ENCODE assay signal across 16 cellular contexts in genomic region chr1:116914667-116915066, GRCh38. TPM values are rescaled to one million over a fixed set of nuclear protein-coding genes. Genes with fewer than 3 reads are reported as not detected.
DNase-seq lines count a peak whose midpoint lies in the region; ATAC-seq and TF ChIP-seq lines count a peak whose summit lies in the region.
"Had no signal": no experiment of that assay in that cellular context is flagged by ENCODE, and none has a peak within 500 bp of the region (broad histone marks: within the 10 kb centered on the region; RNA-seq: fewer than 3 reads in every experiment).

No MANE protein-coding gene starts in this region.

- H3K9ac ChIP-seq in skeletal muscle satellite cell (ENCODE audit: low read depth, low read length) = no peak overlapping the region

- no peak overlapping the region for H3K27ac ChIP-seq in PC-9
- H3K27ac ChIP-seq in right atrium auricular region = peak overlapping the region; percentile 68 to 90
- H3K27ac ChIP-seq: HL-60, psoas muscle had no signal

- H3K27me3 ChIP-seq in PC-9 (ENCODE audit: insufficient read depth, low read depth) (no peaks in the 10 kb centered on the region), right atrium auricular region (no peaks in the 10 kb centered on the region), skeletal muscle satellite cell (ENCODE audit: control insufficient read depth, insufficient read depth, low read length) (peaks cover 13% of the 10 kb centered on the region)

- H3K36me3 ChIP-seq in PC-9 (ENCODE audit: low read depth) (no peaks in the 10 kb centered on the region), right atrium auricular region (no peaks in the 10 kb centered on the region), skeletal muscle satellite cell (ENCODE audit: insufficient read depth, low read length) (no peaks in the 10 kb centered on the region)

- no peaks in the 10 kb centered on the region for H3K9me2 ChIP-seq in PC-9 (ENCODE audit: insufficient read depth)

- no peak overlapping the region for H2AFZ ChIP-seq in PC-9

- H4K20me1 ChIP-seq in PC-9 (ENCODE audit: insufficient read depth) = no peaks in the 10 kb centered on the region

- peak overlapping the region; percentile 51 for H3K4me3 Mint-ChIP-seq in MCF 10A (ENCODE audit: unreplicated experiment)
- no peak overlapping the region for H3K4me3 Mint-ChIP-seq in stimulated activated naive B cell treated with anti-CD40 and anti-IgM and Interleukin-4, amounts not matched to agents 10 μg/mL and 1 μg/mL and 100 μg/mL, for 72 hours
- H3K4me3 Mint-ChIP-seq: activated T-helper 1 cell treated with anti-CD3 and anti-CD28 coated beads, Interleukin-12 subunit alpha, Interleukin-12 subunit beta, Interleukin-2, Interleukin-4 antibody, amounts not matched to agents 30 ng/mL and 10 ng/mL and 1 ng/mL, durations not matched to agents 14 hours and 24 hours and 36 hours; dendritic cell treated with granulocyte-macrophage colony-stimulating factor and Interleukin-4, amounts not matched to agents 40 ng/mL and 50 ng/mL, for 4 days had no signal

- no peaks in the 10 kb centered on the region for H3K36me3 Mint-ChIP-seq in MCF 10A (ENCODE audit: insufficient read depth, unreplicated experiment)
- H3K36me3 Mint-ChIP-seq in stimulated activated naive B cell treated with anti-CD40 and anti-IgM and Interleukin-4, amounts not matched to agents 10 μg/mL and 1 μg/mL and 100 μg/mL, for 72 hours = no peaks in the 10 kb centered on the region
- H3K36me3 Mint-ChIP-seq: CD4-positive, CD25-positive, alpha-beta regulatory T cell had no signal

- H3K4me2 ChIP-seq in PC-9 = peak overlapping the region; percentile 51
- H3K4me2 ChIP-seq in skeletal muscle satellite cell (ENCODE audit: low read length) = peak overlapping the region; percentile 61

- intact Hi-C loops in PC-9 (cut with micrococcal nuclease; ENCODE audit: unreplicated experiment) = loop anchor here (5.0 to 10.0 kb wide), 3 partner anchors 57 to 340 kb away; partner anchors contain the start of gene CD58
- intact Hi-C loops in MCF 10A (cut with micrococcal nuclease) = loop anchor here (5.0 to 10.0 kb wide), 2 partner anchors 140 to 342 kb away; partner anchors contain the start of gene CD58

- peaks cover 93% of the 10 kb centered on the region for H3K79me2 ChIP-seq in PC-9 (ENCODE audit: low read depth)

- DNase-seq in PC-9 (no peak), MCF 10A (ENCODE audit: unreplicated experiment) (no peak), right atrium auricular region (ENCODE audit: low spot score) (no peak), EL (no peak)
- no peak for DNase-seq in stimulated activated naive B cell treated with anti-CD40 and anti-IgM and Interleukin-4, amounts not matched to agents 10 μg/mL and 1 μg/mL and 100 μg/mL, for 72 hours
- DNase-seq: activated CD4-positive, alpha-beta T cell treated with anti-CD3 and anti-CD28 coated beads for 1 hour; CD4-positive, CD25-positive, alpha-beta regulatory T cell; NCI-H1436; NCI-H524 treated with DMSO at 0.1 percent for 48 hours; psoas muscle; SW 1271 had no signal

- TF ChIP-seq CTCF in PC-9 (conservative IDR thresholded peaks at IDR 0.05) = no peak
- no peak for TF ChIP-seq CTCF in MCF 10A (IDR thresholded peaks at IDR 0.05; ENCODE audit: unreplicated experiment)
- no peak for TF ChIP-seq CTCF in right atrium auricular region (IDR thresholded peaks at IDR 0.05)

- peaks cover 17% of the 10 kb centered on the region; the same call in 1 of the 2 replicates for H3F3A ChIP-seq in PC-9 (ENCODE audit: insufficient read depth, low read depth)

- H3K27me3 Mint-ChIP-seq in MCF 10A (ENCODE audit: insufficient read depth, unreplicated experiment) = no peaks in the 10 kb centered on the region
- H3K27me3 Mint-ChIP-seq in stimulated activated naive B cell treated with anti-CD40 and anti-IgM and Interleukin-4, amounts not matched to agents 10 μg/mL and 1 μg/mL and 100 μg/mL, for 72 hours = peaks cover 0 to 1% of the 10 kb centered on the region in 2 donors
- H3K27me3 Mint-ChIP-seq: CD4-positive, CD25-positive, alpha-beta regulatory T cell had no signal

- no peaks in the 10 kb centered on the region for H3K9me3 ChIP-seq in PC-9 (ENCODE audit: insufficient read depth, low read depth)
- H3K9me3 ChIP-seq in right atrium auricular region = no peaks in the 10 kb centered on the region
- no peaks in the 10 kb centered on the region for H3K9me3 ChIP-seq in skeletal muscle satellite cell (replicated peaks; ENCODE audit: low read length)
- H3K9me3 ChIP-seq: psoas muscle had no signal

- BruUV-seq in PC-9 (replicated peaks; lab: Mats Ljungman, UMichigan) (no TSS peak), MCF 10A (replicated peaks; lab: Mats Ljungman, UMichigan) (no TSS peak)

- POLR2A ChIA-PET in PC-9 (lab: Charles Lee; ENCODE audit: unreplicated experiment) = interaction anchor here (0.6 kb wide), 1 partner anchor 218 kb away, joined by 7 read pairs; no protein-coding TSS in a partner anchor
- POLR2A ChIA-PET in MCF 10A (lab: Yijun Ruan, JAX) = interaction anchor here (0.6 to 2.3 kb wide), 9 partner anchors 13 to 192 kb away, joined by 3 to 15 read pairs (median 4); partner anchors contain the start of gene TTF2

- H3K4me3 ChIP-seq in PC-9 (no peak overlapping the region; the same call in 1 of the 2 replicates), right atrium auricular region (peak overlapping the region; percentile 5 to 17), skeletal muscle satellite cell (ENCODE audit: low read length) (no peak overlapping the region)
- H3K4me3 ChIP-seq: psoas muscle had no signal

- H3K9me3 Mint-ChIP-seq in MCF 10A (ENCODE audit: unreplicated experiment) = no peaks in the 10 kb centered on the region
- H3K9me3 Mint-ChIP-seq in stimulated activated naive B cell treated with anti-CD40 and anti-IgM and Interleukin-4, amounts not matched to agents 10 μg/mL and 1 μg/mL and 100 μg/mL, for 72 hours = no peaks in the 10 kb centered on the region
- H3K9me3 Mint-ChIP-seq: activated T-helper 1 cell treated with anti-CD3 and anti-CD28 coated beads, Interleukin-12 subunit alpha, Interleukin-12 subunit beta, Interleukin-2, Interleukin-4 antibody, amounts not matched to agents 30 ng/mL and 10 ng/mL and 1 ng/mL, durations not matched to agents 14 hours and 24 hours and 36 hours; CD4-positive, CD25-positive, alpha-beta regulatory T cell; dendritic cell treated with granulocyte-macrophage colony-stimulating factor and Interleukin-4, amounts not matched to agents 40 ng/mL and 50 ng/mL, for 4 days had no signal

- no peak for ATAC-seq in stimulated activated naive B cell treated with anti-CD40 and anti-IgM and Interleukin-4, amounts not matched to agents 10 μg/mL and 1 μg/mL and 100 μg/mL, for 72 hours (replicated peaks)
- ATAC-seq in HG03196 (IDR thresholded peaks at IDR 0.05; ENCODE audit: unreplicated experiment) = no peak

- peaks cover 16% of the 10 kb centered on the region for H3K4me1 Mint-ChIP-seq in MCF 10A (ENCODE audit: insufficient read depth, unreplicated experiment)
- no peaks in the 10 kb centered on the region for H3K4me1 Mint-ChIP-seq in stimulated activated naive B cell treated with anti-CD40 and anti-IgM and Interleukin-4, amounts not matched to agents 10 μg/mL and 1 μg/mL and 100 μg/mL, for 72 hours

- CTCF ChIA-PET in PC-9 (lab: Charles Lee) = no interaction called here
- CTCF ChIA-PET in MCF 10A (lab: Yijun Ruan, JAX) = interaction anchor here (0.6 to 1.7 kb wide), 11 partner anchors 18 to 741 kb away, joined by 3 to 5 read pairs (median 3); no protein-coding TSS in a partner anchor

- H3K4me1 ChIP-seq in PC-9 (replicated peaks; ENCODE audit: insufficient read depth) = peaks cover 71% of the 10 kb centered on the region
- peaks cover 0 to 71% of the 10 kb centered on the region in 2 donors for H3K4me1 ChIP-seq in right atrium auricular region
- peaks cover 24% of the 10 kb centered on the region for H3K4me1 ChIP-seq in skeletal muscle satellite cell (ENCODE audit: control insufficient read depth, insufficient read depth, low read length)
- H3K4me1 ChIP-seq: psoas muscle had no signal

- H3K27ac Mint-ChIP-seq in MCF 10A (ENCODE audit: low read depth, unreplicated experiment) = no peak overlapping the region
- H3K27ac Mint-ChIP-seq in stimulated activated naive B cell treated with anti-CD40 and anti-IgM and Interleukin-4, amounts not matched to agents 10 μg/mL and 1 μg/mL and 100 μg/mL, for 72 hours = no peak overlapping the region
- H3K27ac Mint-ChIP-seq: activated T-helper 1 cell treated with anti-CD3 and anti-CD28 coated beads, Interleukin-12 subunit alpha, Interleukin-12 subunit beta, Interleukin-2, Interleukin-4 antibody, amounts not matched to agents 30 ng/mL and 10 ng/mL and 1 ng/mL, durations not matched to agents 14 hours and 24 hours and 36 hours; CD4-positive, CD25-positive, alpha-beta regulatory T cell; dendritic cell treated with granulocyte-macrophage colony-stimulating factor and Interleukin-4, amounts not matched to agents 40 ng/mL and 50 ng/mL, for 4 days had no signal

RNA-seq across cellular contexts. Expression of gene PTGFRN, which starts 5.0 kb away (rescaled TPM):
- total RNA-seq in PC-9 (2021) (83.7 and 87.3 TPM in 2 replicates), MCF 10A (2022) (45.2 and 61.0 TPM in 2 replicates), right atrium auricular region (100 to 1,000 TPM; 129 to 141 TPM)
- total RNA-seq in skeletal muscle satellite cell (2012; rRNA removed) = 26.9 and 32.4 TPM in 2 replicates

Comparison
In these comparisons a context has a peak if more than half of its experiments do, and no peak if none do; other contexts are left out.
1. H3K4me3 ChIP-seq: peak in right atrium auricular region (2 of 2); none in PC-9 (single experiment) and skeletal muscle satellite cell (single experiment).